Comparison of ENCODE assay signal across 1 cellular context in the genomic region with DNA sequence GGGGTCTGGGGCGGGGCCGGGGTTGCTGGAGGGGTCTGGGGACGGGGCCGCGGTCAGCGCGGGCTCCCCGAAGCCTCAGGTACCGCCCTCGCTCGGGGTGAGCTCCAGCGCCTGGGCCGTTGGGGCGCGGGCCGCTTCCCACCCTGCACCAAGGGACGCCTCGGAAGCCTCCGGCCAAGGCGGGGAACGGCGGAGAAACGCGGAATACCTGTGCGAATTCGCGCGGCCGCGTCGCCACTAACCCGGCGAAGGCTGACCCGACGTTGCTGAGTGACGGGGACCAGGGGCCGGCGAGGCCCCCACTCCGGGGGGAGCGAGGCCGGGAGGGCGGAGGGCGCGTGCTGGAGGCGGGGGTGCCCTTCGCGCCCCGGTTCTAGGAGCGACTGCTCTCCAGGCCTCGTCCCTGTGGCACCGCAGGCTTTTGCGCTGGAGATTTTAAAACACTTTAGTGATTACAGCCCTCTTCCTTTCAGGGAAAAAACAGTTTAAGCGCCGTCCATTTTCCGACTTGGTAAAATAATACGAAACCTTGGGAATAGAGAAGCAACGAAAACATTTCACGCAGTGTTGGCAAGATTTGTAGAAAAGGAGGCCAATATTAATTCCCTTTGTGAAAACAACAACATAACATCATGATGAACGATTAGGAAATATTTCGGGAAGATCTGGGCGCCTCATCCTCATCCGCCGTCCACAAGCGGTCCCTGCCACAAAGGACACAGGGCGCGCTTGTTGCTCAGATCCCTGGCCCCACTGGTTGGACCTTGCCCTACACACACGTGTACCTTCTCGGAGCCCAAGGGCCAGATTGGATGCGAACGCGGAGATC.
TF ChIP-seq lines count a peak whose summit lies in the region.

No MANE protein-coding gene starts in this region.

TF ChIP-seq in HepG2, 621 proteins besides CTCF, POLR2A, EP300 and RAD21 (continued from another document and continues in another):
- TF ChIP-seq, protein P1, sequence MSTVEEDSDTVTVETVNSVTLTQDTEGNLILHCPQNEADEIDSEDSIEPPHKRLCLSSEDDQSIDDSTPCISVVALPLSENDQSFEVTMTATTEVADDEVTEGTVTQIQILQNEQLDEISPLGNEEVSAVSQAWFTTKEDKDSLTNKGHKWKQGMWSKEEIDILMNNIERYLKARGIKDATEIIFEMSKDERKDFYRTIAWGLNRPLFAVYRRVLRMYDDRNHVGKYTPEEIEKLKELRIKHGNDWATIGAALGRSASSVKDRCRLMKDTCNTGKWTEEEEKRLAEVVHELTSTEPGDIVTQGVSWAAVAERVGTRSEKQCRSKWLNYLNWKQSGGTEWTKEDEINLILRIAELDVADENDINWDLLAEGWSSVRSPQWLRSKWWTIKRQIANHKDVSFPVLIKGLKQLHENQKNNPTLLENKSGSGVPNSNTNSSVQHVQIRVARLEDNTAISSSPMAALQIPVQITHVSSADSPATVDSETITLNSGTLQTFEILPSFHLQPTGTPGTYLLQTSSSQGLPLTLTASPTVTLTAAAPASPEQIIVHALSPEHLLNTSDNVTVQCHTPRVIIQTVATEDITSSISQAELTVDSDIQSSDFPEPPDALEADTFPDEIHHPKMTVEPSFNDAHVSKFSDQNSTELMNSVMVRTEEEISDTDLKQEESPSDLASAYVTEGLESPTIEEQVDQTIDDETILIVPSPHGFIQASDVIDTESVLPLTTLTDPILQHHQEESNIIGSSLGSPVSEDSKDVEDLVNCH (CRISPR knock-in tag; IDR thresholded peaks at IDR 0.05), result no peak
- TF ChIP-seq MAFK (conservative IDR thresholded peaks at IDR 0.05 in 1 of 2, IDR thresholded peaks at IDR 0.05 in 1 of 2; ENCODE audit: low read length in 2 of 2), result no peak
- TF ChIP-seq ZNF691 (CRISPR knock-in tag; IDR thresholded peaks at IDR 0.05; ENCODE audit: borderline replicate concordance, low read depth), result no peak; the same call in 1 of the 2 replicates
- TF ChIP-seq SAP130 (CRISPR knock-in tag; IDR thresholded peaks at IDR 0.05; ENCODE audit: low read depth), result peak; percentile 98
- TF ChIP-seq ZNF335 (CRISPR knock-in tag; IDR thresholded peaks at IDR 0.05), result peak; percentile 88
- peak; percentile 98 for TF ChIP-seq HDAC2 (CRISPR knock-in tag; IDR thresholded peaks at IDR 0.05)
- TF ChIP-seq STAT5B (CRISPR knock-in tag; IDR thresholded peaks at IDR 0.05), result peak; percentile 48; the same call in 1 of the 2 replicates
- TF ChIP-seq RBAK (CRISPR knock-in tag; IDR thresholded peaks at IDR 0.05), result no peak
- no peak for TF ChIP-seq ZNF354B (CRISPR knock-in tag; IDR thresholded peaks at IDR 0.05)
- peak; percentile 49; the same call in 1 of the 2 replicates for TF ChIP-seq NR2C2 (CRISPR knock-in tag; IDR thresholded peaks at IDR 0.05; ENCODE audit: borderline replicate concordance)
- TF ChIP-seq NONO (IDR thresholded peaks at IDR 0.05), result no peak
- TF ChIP-seq NONO (CRISPR knock-in tag; conservative IDR thresholded peaks at IDR 0.05), result peak; percentile 86
- no peak for TF ChIP-seq SMAD9 (CRISPR knock-in tag; IDR thresholded peaks at IDR 0.05)
- TF ChIP-seq ZFP90 (CRISPR knock-in tag; IDR thresholded peaks at IDR 0.05; ENCODE audit: borderline replicate concordance), result no peak
- no peak for TF ChIP-seq MTF1 (CRISPR knock-in tag; IDR thresholded peaks at IDR 0.05)
- peak; percentile 75 for TF ChIP-seq ZMYM4 (CRISPR knock-in tag; IDR thresholded peaks at IDR 0.05)
- peak; percentile 80; the same call in 1 of the 2 replicates for TF ChIP-seq CBX5 (CRISPR knock-in tag; IDR thresholded peaks at IDR 0.05; ENCODE audit: borderline replicate concordance)
- TF ChIP-seq TEF (CRISPR knock-in tag; IDR thresholded peaks at IDR 0.05), result no peak
- no peak for TF ChIP-seq STAG1 (CRISPR knock-in tag; IDR thresholded peaks at IDR 0.05)
- TF ChIP-seq ATAD3A (CRISPR knock-in tag; IDR thresholded peaks at IDR 0.05), result no peak
- TF ChIP-seq NFE2L1 (CRISPR knock-in tag; IDR thresholded peaks at IDR 0.05; ENCODE audit: borderline replicate concordance), result no peak
- no peak for TF ChIP-seq TMF1 (CRISPR knock-in tag; IDR thresholded peaks at IDR 0.05; ENCODE audit: low read depth)
- peak; percentile 98 for TF ChIP-seq DMAP1 (CRISPR knock-in tag; IDR thresholded peaks at IDR 0.05)
- no peak; the same call in 1 of the 2 replicates for TF ChIP-seq ZNF737 (CRISPR knock-in tag; IDR thresholded peaks at IDR 0.05; ENCODE audit: borderline replicate concordance)
- no peak for TF ChIP-seq CEBPB (IDR thresholded peaks at IDR 0.05; ENCODE audit: borderline replicate concordance, low read depth, low read length)
- TF ChIP-seq ZNF710 (CRISPR knock-in tag; IDR thresholded peaks at IDR 0.05; ENCODE audit: borderline replicate concordance), result 0 out of 2 replicates have a peak, but pooled peaks have one; percentile 36
- TF ChIP-seq PAF1 (CRISPR knock-in tag; IDR thresholded peaks at IDR 0.05), result no peak
- TF ChIP-seq SRSF1 (optimal IDR thresholded peaks at IDR 0.05; ENCODE audit: low read depth, low read length), result peak; percentile 86
- TF ChIP-seq HINFP (CRISPR knock-in tag; IDR thresholded peaks at IDR 0.05; ENCODE audit: low read depth), result peak; percentile 18; the same call in 1 of the 2 replicates
- no peak for TF ChIP-seq SNAI1 (CRISPR knock-in tag; IDR thresholded peaks at IDR 0.05; ENCODE audit: borderline replicate concordance)
- no peak for TF ChIP-seq NBN (conservative IDR thresholded peaks at IDR 0.05)
- peak; percentile 82 for TF ChIP-seq ZNF264 (CRISPR knock-in tag; IDR thresholded peaks at IDR 0.05)
- peak; percentile 95; the same call in 2 of the 3 replicates for TF ChIP-seq MXI1 (IDR thresholded peaks at IDR 0.05; ENCODE audit: borderline replicate concordance, low read depth, low read length)
- no peak for TF ChIP-seq ZSCAN31 (CRISPR knock-in tag; IDR thresholded peaks at IDR 0.05; ENCODE audit: low read depth)
- TF ChIP-seq SP2 (CRISPR knock-in tag; IDR thresholded peaks at IDR 0.05), result no peak
- no peak for TF ChIP-seq NPAS2 (CRISPR knock-in tag; IDR thresholded peaks at IDR 0.05; ENCODE audit: borderline replicate concordance)
- no peak for TF ChIP-seq ZNF816 (CRISPR knock-in tag; IDR thresholded peaks at IDR 0.05; ENCODE audit: borderline replicate concordance)
- no peak for TF ChIP-seq ZNF740 (CRISPR knock-in tag; IDR thresholded peaks at IDR 0.05)
- peak; percentile 75 for TF ChIP-seq ZNF781 (CRISPR knock-in tag; IDR thresholded peaks at IDR 0.05; ENCODE audit: borderline replicate concordance, not compliant biosample characterization)
- TF ChIP-seq ZNF782 (CRISPR knock-in tag; IDR thresholded peaks at IDR 0.05; ENCODE audit: borderline replicate concordance), result no peak
- peak; percentile 63; the same call in 1 of the 2 replicates for TF ChIP-seq ATF1 (CRISPR knock-in tag; IDR thresholded peaks at IDR 0.05)
- no peak for TF ChIP-seq SMARCC2 (IDR thresholded peaks at IDR 0.05)
- no peak for TF ChIP-seq ZFP36L1 (CRISPR knock-in tag; IDR thresholded peaks at IDR 0.05)
- TF ChIP-seq HMGA1 (CRISPR knock-in tag; conservative IDR thresholded peaks at IDR 0.05), result no peak
- TF ChIP-seq ZNF17 (CRISPR knock-in tag; IDR thresholded peaks at IDR 0.05), result no peak
- TF ChIP-seq CBFB (CRISPR knock-in tag; IDR thresholded peaks at IDR 0.05), result peak; percentile 80
- peak; percentile 87 for TF ChIP-seq KAT8 (CRISPR knock-in tag; IDR thresholded peaks at IDR 0.05)
- no peak; the same call in 1 of the 2 replicates for TF ChIP-seq ZNF589 (CRISPR knock-in tag; conservative IDR thresholded peaks at IDR 0.05)
- TF ChIP-seq SIN3A (IDR thresholded peaks at IDR 0.05; ENCODE audit: borderline replicate concordance, low read depth, low read length), result peak; percentile 75; the same call in 1 of the 2 replicates
- TF ChIP-seq ZBTB8A (CRISPR knock-in tag; IDR thresholded peaks at IDR 0.05; ENCODE audit: borderline replicate concordance, low read depth), result 0 out of 2 replicates have a peak, but pooled peaks have one; percentile 53
- TF ChIP-seq, protein P2, sequence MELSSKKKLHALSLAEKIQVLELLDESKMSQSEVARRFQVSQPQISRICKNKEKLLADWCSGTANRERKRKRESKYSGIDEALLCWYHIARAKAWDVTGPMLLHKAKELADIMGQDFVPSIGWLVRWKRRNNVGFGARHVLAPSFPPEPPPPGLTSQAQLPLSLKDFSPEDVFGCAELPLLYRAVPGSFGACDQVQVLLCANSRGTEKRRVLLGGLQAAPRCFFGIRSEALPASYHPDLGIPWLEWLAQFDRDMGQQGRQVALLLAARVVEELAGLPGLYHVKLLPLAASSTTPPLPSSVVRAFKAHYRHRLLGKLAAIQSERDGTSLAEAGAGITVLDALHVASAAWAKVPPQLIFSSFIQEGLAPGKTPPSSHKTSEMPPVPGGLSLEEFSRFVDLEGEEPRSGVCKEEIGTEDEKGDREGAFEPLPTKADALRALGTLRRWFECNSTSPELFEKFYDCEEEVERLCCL (CRISPR knock-in tag; IDR thresholded peaks at IDR 0.05; ENCODE audit: borderline replicate concordance), result peak; percentile 31; the same call in 1 of the 2 replicates
- TF ChIP-seq, protein P3, sequence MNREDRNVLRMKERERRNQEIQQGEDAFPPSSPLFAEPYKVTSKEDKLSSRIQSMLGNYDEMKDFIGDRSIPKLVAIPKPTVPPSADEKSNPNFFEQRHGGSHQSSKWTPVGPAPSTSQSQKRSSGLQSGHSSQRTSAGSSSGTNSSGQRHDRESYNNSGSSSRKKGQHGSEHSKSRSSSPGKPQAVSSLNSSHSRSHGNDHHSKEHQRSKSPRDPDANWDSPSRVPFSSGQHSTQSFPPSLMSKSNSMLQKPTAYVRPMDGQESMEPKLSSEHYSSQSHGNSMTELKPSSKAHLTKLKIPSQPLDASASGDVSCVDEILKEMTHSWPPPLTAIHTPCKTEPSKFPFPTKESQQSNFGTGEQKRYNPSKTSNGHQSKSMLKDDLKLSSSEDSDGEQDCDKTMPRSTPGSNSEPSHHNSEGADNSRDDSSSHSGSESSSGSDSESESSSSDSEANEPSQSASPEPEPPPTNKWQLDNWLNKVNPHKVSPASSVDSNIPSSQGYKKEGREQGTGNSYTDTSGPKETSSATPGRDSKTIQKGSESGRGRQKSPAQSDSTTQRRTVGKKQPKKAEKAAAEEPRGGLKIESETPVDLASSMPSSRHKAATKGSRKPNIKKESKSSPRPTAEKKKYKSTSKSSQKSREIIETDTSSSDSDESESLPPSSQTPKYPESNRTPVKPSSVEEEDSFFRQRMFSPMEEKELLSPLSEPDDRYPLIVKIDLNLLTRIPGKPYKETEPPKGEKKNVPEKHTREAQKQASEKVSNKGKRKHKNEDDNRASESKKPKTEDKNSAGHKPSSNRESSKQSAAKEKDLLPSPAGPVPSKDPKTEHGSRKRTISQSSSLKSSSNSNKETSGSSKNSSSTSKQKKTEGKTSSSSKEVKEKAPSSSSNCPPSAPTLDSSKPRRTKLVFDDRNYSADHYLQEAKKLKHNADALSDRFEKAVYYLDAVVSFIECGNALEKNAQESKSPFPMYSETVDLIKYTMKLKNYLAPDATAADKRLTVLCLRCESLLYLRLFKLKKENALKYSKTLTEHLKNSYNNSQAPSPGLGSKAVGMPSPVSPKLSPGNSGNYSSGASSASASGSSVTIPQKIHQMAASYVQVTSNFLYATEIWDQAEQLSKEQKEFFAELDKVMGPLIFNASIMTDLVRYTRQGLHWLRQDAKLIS (CRISPR knock-in tag; IDR thresholded peaks at IDR 0.05), result peak; percentile 58; the same call in 1 of the 2 replicates
- TF ChIP-seq PREB (CRISPR knock-in tag; IDR thresholded peaks at IDR 0.05), result no peak
